1 cellular context compared by ENCODE assay signal in genomic region chr1:201945863-201946223, GRCh38.
TF ChIP-seq lines count a peak whose summit lies in the region.

No MANE protein-coding gene starts in this region.

TF ChIP-seq in H1, 55 proteins besides CTCF, POLR2A, EP300 and RAD21:
- TF ChIP-seq TEAD4 (IDR thresholded peaks at IDR 0.05; ENCODE audit: low read depth, low read length) = no peak
- no peak for TF ChIP-seq SP2 (IDR thresholded peaks at IDR 0.05; ENCODE audit: low read length)
- TF ChIP-seq TAF7 (optimal IDR thresholded peaks at IDR 0.05; ENCODE audit: borderline replicate concordance, low read depth, low read length) = no peak
- TF ChIP-seq RBBP5 (IDR thresholded peaks at IDR 0.05; ENCODE audit: borderline replicate concordance, low read depth, low read length) = no peak
- TF ChIP-seq YY1 (IDR thresholded peaks at IDR 0.05; ENCODE audit: low read depth, low read length) = no peak
- no peak for TF ChIP-seq NANOG (IDR thresholded peaks at IDR 0.05; ENCODE audit: insufficient read depth, low read depth, low read length, poor library complexity, severe bottlenecking)
- no peak for TF ChIP-seq CHD2 (IDR thresholded peaks at IDR 0.05; ENCODE audit: low read length)
- TF ChIP-seq TBP (IDR thresholded peaks at IDR 0.05; ENCODE audit: low read depth, low read length) = no peak
- no peak for TF ChIP-seq NRF1 (IDR thresholded peaks at IDR 0.05; ENCODE audit: low read depth, low read length)
- no peak for TF ChIP-seq ASH2L (IDR thresholded peaks at IDR 0.05; ENCODE audit: low read length)
- TF ChIP-seq EGR1 (IDR thresholded peaks at IDR 0.05; ENCODE audit: borderline replicate concordance, low read depth, low read length) = no peak
- TF ChIP-seq, protein P1, sequence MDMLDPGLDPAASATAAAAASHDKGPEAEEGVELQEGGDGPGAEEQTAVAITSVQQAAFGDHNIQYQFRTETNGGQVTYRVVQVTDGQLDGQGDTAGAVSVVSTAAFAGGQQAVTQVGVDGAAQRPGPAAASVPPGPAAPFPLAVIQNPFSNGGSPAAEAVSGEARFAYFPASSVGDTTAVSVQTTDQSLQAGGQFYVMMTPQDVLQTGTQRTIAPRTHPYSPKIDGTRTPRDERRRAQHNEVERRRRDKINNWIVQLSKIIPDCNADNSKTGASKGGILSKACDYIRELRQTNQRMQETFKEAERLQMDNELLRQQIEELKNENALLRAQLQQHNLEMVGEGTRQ (IDR thresholded peaks at IDR 0.05; ENCODE audit: low read length) = no peak
- no peak for TF ChIP-seq BRCA1 (IDR thresholded peaks at IDR 0.05; ENCODE audit: low read depth, low read length)
- no peak for TF ChIP-seq CREB1 (IDR thresholded peaks at IDR 0.05)
- TF ChIP-seq KDM4A (IDR thresholded peaks at IDR 0.05; ENCODE audit: low read depth, low read length, severe bottlenecking) = no peak
- no peak for TF ChIP-seq CEBPB (IDR thresholded peaks at IDR 0.05; ENCODE audit: low read depth, low read length)
- no peak for TF ChIP-seq FOSL1 (IDR thresholded peaks at IDR 0.05; ENCODE audit: insufficient read depth, low read depth, low read length)
TF ChIP-seq in H1: peak in this region for 0.
